In the genomic region with DNA sequence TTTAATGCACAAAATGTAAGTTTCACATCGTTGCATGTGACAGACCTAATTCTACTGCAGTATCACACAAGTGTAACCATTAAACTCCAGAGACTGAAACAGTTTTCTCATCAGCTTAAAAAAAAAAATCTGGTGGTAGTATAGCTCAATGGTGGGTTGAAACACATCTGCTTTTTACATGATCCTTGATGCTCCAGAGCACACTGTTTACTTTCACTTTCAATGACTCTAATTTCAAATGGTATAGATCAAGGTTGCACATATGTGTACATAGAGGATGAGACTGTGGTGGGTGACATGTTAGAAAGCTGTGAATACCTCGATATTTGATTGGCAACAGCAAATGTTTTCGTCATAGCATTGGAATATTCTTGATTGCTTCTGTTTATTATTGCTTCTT, we compare ENCODE assay signal across 1 cellular context.
TF ChIP-seq lines count a peak whose summit lies in the region.

No MANE protein-coding gene starts in this region.

TF ChIP-seq in GM12878, 131 proteins besides CTCF, POLR2A, EP300 and RAD21 (continued from another document):
- peak; percentile 74; the same call in 1 of the 2 replicates for TF ChIP-seq ZNF384 (IDR thresholded peaks at IDR 0.05; ENCODE audit: borderline replicate concordance, low read depth, low read length)
